20 cellular contexts compared by ENCODE assay signal in genomic region chr10:59887006-59887405, GRCh38. TPM values are rescaled to one million over a fixed set of nuclear protein-coding genes. Genes with fewer than 3 reads are reported as not detected.
DNase-seq lines count a peak whose midpoint lies in the region; ATAC-seq and TF ChIP-seq lines count a peak whose summit lies in the region.
"Had no signal": no experiment of that assay in that cellular context is flagged by ENCODE, and none has a peak within 500 bp of the region (broad histone marks: within the 10 kb centered on the region; RNA-seq: fewer than 3 reads in every experiment).

No MANE protein-coding gene starts in this region.

- ATAC-seq in memory B cell (ENCODE audit: low read depth) = no peak
- ATAC-seq in HG02610 (IDR thresholded peaks at IDR 0.05; ENCODE audit: unreplicated experiment) = no peak
- ATAC-seq in GM21360 (IDR thresholded peaks at IDR 0.05; ENCODE audit: unreplicated experiment) = no peak
- ATAC-seq: sciatic nerve had no signal

- no peaks in the 10 kb centered on the region for H3K36me3 ChIP-seq in KMS-11 (ENCODE audit: insufficient read depth)
- H3K36me3 ChIP-seq: breast epithelium had no signal

- H3K79me2 ChIP-seq in KMS-11 (ENCODE audit: insufficient read depth, low read depth) = peaks cover 29% of the 10 kb centered on the region; the same call in 1 of the 2 replicates

- H3K4me2 ChIP-seq in KMS-11 = peak overlapping the region; percentile 76; the same call in 1 of the 2 replicates

- peak overlapping the region; percentile 1 for H3K4me3 Mint-ChIP-seq in activated CD4-positive, alpha-beta memory T cell treated with anti-CD3 and anti-CD28 coated beads, Interleukin-2, amount 10 ng/mL, durations not matched to agents 7 days and 5 days
- peak overlapping the region; percentile 41 for H3K4me3 Mint-ChIP-seq in memory B cell
- H3K4me3 Mint-ChIP-seq: activated CD4-positive, alpha-beta T cell treated with anti-CD3 and anti-CD28 coated beads, Interleukin-2, amount 10 ng/mL, durations not matched to agents 7 days and 5 days had no signal

- H3K27me3 ChIP-seq in KMS-11 (ENCODE audit: insufficient read depth, low read depth) = no peaks in the 10 kb centered on the region
- H3K27me3 ChIP-seq: breast epithelium, tibial nerve had no signal

- peaks cover 9% of the 10 kb centered on the region for H3K36me3 Mint-ChIP-seq in activated CD4-positive, alpha-beta memory T cell treated with anti-CD3 and anti-CD28 coated beads, Interleukin-2, amount 10 ng/mL, durations not matched to agents 7 days and 5 days (ENCODE audit: low read depth)
- peaks cover 8% of the 10 kb centered on the region for H3K36me3 Mint-ChIP-seq in memory B cell

- DNase-seq in NOMO-1 treated with DMSO at 0.1 percent for 48 hours (lab: John Stamatoyannopoulos, UW; ENCODE audit: unreplicated experiment) = peak; percentile 41
- DNase-seq in NOMO-1 treated with dmso at 0.1 percent for 144 hours (lab: John Stamatoyannopoulos, UW; ENCODE audit: unreplicated experiment) = no peak
- DNase-seq in activated CD4-positive, alpha-beta memory T cell treated with anti-CD3 and anti-CD28 coated beads, Interleukin-2, amount 10 ng/mL, durations not matched to agents 7 days and 5 days = no peak
- DNase-seq in memory B cell (ENCODE audit: low spot score in 2 of 2) = no peak
- DNase-seq in DMS153 treated with DMSO at 0.1 percent for 48 hours (lab: John Stamatoyannopoulos, UW; ENCODE audit: unreplicated experiment) = no peak
- DNase-seq: 8988T; activated CD4-positive, alpha-beta T cell treated with anti-CD3 and anti-CD28 coated beads, Interleukin-2, amount 10 ng/mL, durations not matched to agents 7 days and 5 days; activated gamma-delta T cell; EL; GOT3; kidney glomerular epithelial cell; NCI-H1092 treated with DMSO at 0.1 percent for 48 hours; NCI-H2171; stimulated activated CD4-positive, alpha-beta T cell treated with anti-CD3 and anti-CD28 coated beads, Interleukin-2, amount 100 ng/mL, for 48 hours had no signal

- H4K20me1 ChIP-seq in KMS-11 (ENCODE audit: insufficient read depth) = peaks cover 19% of the 10 kb centered on the region

- no peak overlapping the region for H2AFZ ChIP-seq in KMS-11 (ENCODE audit: low read depth)

- H3K9ac ChIP-seq in KMS-11 = no peak overlapping the region

- H3K27me3 Mint-ChIP-seq in activated CD4-positive, alpha-beta memory T cell treated with anti-CD3 and anti-CD28 coated beads, Interleukin-2, amount 10 ng/mL, durations not matched to agents 7 days and 5 days = no peaks in the 10 kb centered on the region
- H3K27me3 Mint-ChIP-seq in memory B cell = no peaks in the 10 kb centered on the region
- H3K27me3 Mint-ChIP-seq: activated CD4-positive, alpha-beta T cell treated with anti-CD3 and anti-CD28 coated beads, Interleukin-2, amount 10 ng/mL, durations not matched to agents 7 days and 5 days had no signal

- no peak overlapping the region for H3K27ac ChIP-seq in KMS-11
- H3K27ac ChIP-seq: breast epithelium, tibial nerve had no signal

- H3K27ac Mint-ChIP-seq in activated CD4-positive, alpha-beta memory T cell treated with anti-CD3 and anti-CD28 coated beads, Interleukin-2, amount 10 ng/mL, durations not matched to agents 7 days and 5 days = peak overlapping the region; percentile 72
- H3K27ac Mint-ChIP-seq in memory B cell = no peak overlapping the region
- H3K27ac Mint-ChIP-seq: activated CD4-positive, alpha-beta T cell treated with anti-CD3 and anti-CD28 coated beads, Interleukin-2, amount 10 ng/mL, durations not matched to agents 7 days and 5 days had no signal

- CTCF ChIA-PET in activated CD4-positive, alpha-beta memory T cell treated with anti-CD3 and anti-CD28 coated beads, Interleukin-2, amount 10 ng/mL, durations not matched to agents 7 days and 5 days (lab: Charles Lee) = interaction anchor here (1.1 to 1.6 kb wide), 4 partner anchors 16 to 22 kb away, joined by 3 to 6 read pairs (median 3); partner anchors contain the start of gene CCDC6

- POLR2A ChIA-PET in activated CD4-positive, alpha-beta memory T cell treated with anti-CD3 and anti-CD28 coated beads, Interleukin-2, amount 10 ng/mL, durations not matched to agents 7 days and 5 days (lab: Charles Lee) = interaction anchor here (0.6 to 5.1 kb wide), 3 partner anchors 18 to 177 kb away, joined by 4 to 43 read pairs (median 9); partner anchors contain the start of genes CCDC6 and SLC16A9

- no peaks in the 10 kb centered on the region for H3K9me3 Mint-ChIP-seq in activated CD4-positive, alpha-beta memory T cell treated with anti-CD3 and anti-CD28 coated beads, Interleukin-2, amount 10 ng/mL, durations not matched to agents 7 days and 5 days
- H3K9me3 Mint-ChIP-seq in memory B cell = no peaks in the 10 kb centered on the region
- H3K9me3 Mint-ChIP-seq: activated CD4-positive, alpha-beta T cell treated with anti-CD3 and anti-CD28 coated beads, Interleukin-2, amount 10 ng/mL, durations not matched to agents 7 days and 5 days had no signal

- TF ChIP-seq CTCF in KMS-11 (conservative IDR thresholded peaks at IDR 0.05; ENCODE audit: low read depth, low read length) = no peak

- H3K4me1 ChIP-seq in KMS-11 (ENCODE audit: low read depth, poor library complexity, severe bottlenecking) = peaks cover 41% of the 10 kb centered on the region

- H3K4me3 ChIP-seq in KMS-11 (IDR thresholded peaks at IDR 0.05; ENCODE audit: insufficient read depth, low read depth, low read length) = no peak overlapping the region
- H3K4me3 ChIP-seq: breast epithelium, tibial nerve had no signal

- peaks cover 63% of the 10 kb centered on the region for H3K4me1 Mint-ChIP-seq in activated CD4-positive, alpha-beta memory T cell treated with anti-CD3 and anti-CD28 coated beads, Interleukin-2, amount 10 ng/mL, durations not matched to agents 7 days and 5 days
- H3K4me1 Mint-ChIP-seq in memory B cell = peaks cover 63% of the 10 kb centered on the region

RNA-seq across cellular contexts. Expression of gene CCDC6, which starts 19.4 kb away (rescaled TPM):
- total RNA-seq in activated CD4-positive, alpha-beta memory T cell treated with anti-CD3 and anti-CD28 coated beads, Interleukin-2, amount 10 ng/mL, durations not matched to agents 7 days and 5 days = 10 to 100 TPM; 22.4 to 22.6 TPM
